Comparison of ENCODE assay signal across 22 cellular contexts in the genomic region with DNA sequence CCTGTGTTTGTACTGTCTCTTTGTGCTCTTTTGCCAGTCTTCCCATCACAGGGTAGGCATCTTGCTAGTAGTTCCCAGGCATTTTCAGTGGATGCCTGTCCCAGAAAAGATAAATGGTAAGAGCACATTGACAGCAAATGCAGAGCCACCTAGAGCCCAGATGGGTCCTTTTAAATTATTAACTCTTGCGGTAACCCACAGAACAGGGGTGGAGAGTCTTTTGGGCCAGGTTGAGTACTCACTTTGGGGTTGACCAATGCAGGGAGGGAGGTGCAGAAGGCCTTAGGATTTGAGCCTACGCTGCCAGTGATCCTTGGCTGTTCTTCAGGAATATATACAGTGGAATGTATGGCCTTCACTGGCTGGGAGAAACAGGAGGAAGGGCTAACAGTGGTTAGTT.
DNase-seq lines count a peak whose midpoint lies in the region; ATAC-seq lines count a peak whose summit lies in the region.
"Had no signal": no experiment of that assay in that cellular context is flagged by ENCODE, and none has a peak within 500 bp of the region (broad histone marks: within the 10 kb centered on the region; RNA-seq: fewer than 3 reads in every experiment).

No MANE protein-coding gene starts in this region.

- no peak for DNase-seq in NCI-H526 treated with DMSO at 0.1 percent for 48 hours (lab: John Stamatoyannopoulos, UW)
- DNase-seq in T1000 (lab: John Stamatoyannopoulos, UW), result no peak
- DNase-seq in NCI-H2029 treated with DMSO at 0.1 percent for 48 hours (lab: John Stamatoyannopoulos, UW), result no peak
- DNase-seq: C1 segment of cervical spinal cord; Caco-2; CD8-positive, alpha-beta T cell; DMS 273 treated with DMSO at 0.1 percent for 48 hours; DMS79; EL; GDM1; MM.1S; NCI-H2081; NCI-H2227 treated with DMSO at 0.1 percent for 48 hours; NCI-H69; Right ventricle myocardium superior; RPMI8226; T-cell had no signal

- ATAC-seq in GM19043 (IDR thresholded peaks at IDR 0.05; ENCODE audit: low read depth, unreplicated experiment) (peak; percentile 59), GM19467 (IDR thresholded peaks at IDR 0.05; ENCODE audit: unreplicated experiment) (peak; percentile 55), HG02981 (IDR thresholded peaks at IDR 0.05; ENCODE audit: unreplicated experiment) (peak; percentile 72), HG03432 (IDR thresholded peaks at IDR 0.05; ENCODE audit: unreplicated experiment) (no peak)
- ATAC-seq: CD8-positive, alpha-beta T cell; GM12878; T-cell had no signal
